22 cellular contexts compared by ENCODE assay signal in genomic region chr16:62853887-62854286, GRCh38.
DNase-seq lines count a peak whose midpoint lies in the region; ATAC-seq, FAIRE-seq and TF ChIP-seq lines count a peak whose summit lies in the region.
"Had no signal": no experiment of that assay in that cellular context is flagged by ENCODE, and none has a peak within 500 bp of the region (broad histone marks: within the 10 kb centered on the region; RNA-seq: fewer than 3 reads in every experiment).

No MANE protein-coding gene starts in this region.

- H3K4me3 Mint-ChIP-seq in activated T-cell treated with anti-CD3 and anti-CD28 coated beads, Interleukin-2, amount 50 U/mL, for 4 hours = no peak overlapping the region
- H3K4me3 Mint-ChIP-seq: CD14-positive monocyte, H9, IgD-negative memory B cell had no signal

- H3K36me3 Mint-ChIP-seq in activated T-cell treated with anti-CD3 and anti-CD28 coated beads, Interleukin-2, amount 50 U/mL, for 4 hours (ENCODE audit: insufficient read depth) = no peaks in the 10 kb centered on the region
- H3K36me3 Mint-ChIP-seq: CD14-positive monocyte, IgD-negative memory B cell had no signal

- DNase-seq in NCI-H748 (lab: John Stamatoyannopoulos, UW; ENCODE audit: unreplicated experiment) (peak; percentile 47), NCI-H748 treated with DMSO at 0.1 percent for 48 hours (lab: John Stamatoyannopoulos, UW) (no peak), NCI-H526 treated with DMSO at 0.1 percent for 48 hours (lab: John Stamatoyannopoulos, UW) (peak; percentile 43), bronchial epithelial cell (ENCODE audit: low read depth) (peak; percentile 46), heart right ventricle (no peak), coronary artery (ENCODE audit: low spot score) (no peak)
- DNase-seq in activated T-cell treated with anti-CD3 and anti-CD28 coated beads, Interleukin-2, amount 50 U/mL, for 4 hours = no peak
- DNase-seq in activated T-cell treated with anti-CD3 and anti-CD28 coated beads, Interleukin-2, amount 50 U/mL, for 1 hour = no peak
- DNase-seq: 8988T, H9, Karpas-422, MG63, NCI-H1092, NCI-H1694 treated with DMSO at 0.1 percent for 48 hours, NCI-H345, NCI-H82, PC-9, SW 1271 had no signal

- ATAC-seq in activated T-cell treated with anti-CD3 and anti-CD28 coated beads, Interleukin-2, amount 50 U/mL, for 4 hours = no peak
- no peak for ATAC-seq in heart right ventricle

- no peak for FAIRE-seq in bronchial epithelial cell (lab: Jason Lieb, UNC)
- FAIRE-seq: G401.6 had no signal

- H3K4me3 ChIP-seq in bronchial epithelial cell (ENCODE audit: low read depth, low read length) (no peak overlapping the region), heart right ventricle (no peak overlapping the region), coronary artery (no peak overlapping the region)
- H3K4me3 ChIP-seq: MG63, PC-9 had no signal

- H3K9me3 ChIP-seq in heart right ventricle = no peaks in the 10 kb centered on the region
- H3K9me3 ChIP-seq: MG63 had no signal

- H3K36me3 ChIP-seq in bronchial epithelial cell (ENCODE audit: control insufficient read depth, insufficient read depth, low read length) = no peaks in the 10 kb centered on the region
- H3K36me3 ChIP-seq in heart right ventricle = no peaks in the 10 kb centered on the region
- H3K36me3 ChIP-seq: MG63 had no signal

- H3K27me3 ChIP-seq in bronchial epithelial cell (ENCODE audit: control insufficient read depth, insufficient read depth, low read length) = no peaks in the 10 kb centered on the region
- no peaks in the 10 kb centered on the region for H3K27me3 ChIP-seq in heart right ventricle
- H3K27me3 ChIP-seq: MG63 had no signal

- peaks cover 18% of the 10 kb centered on the region for H3K9me3 Mint-ChIP-seq in activated T-cell treated with anti-CD3 and anti-CD28 coated beads, Interleukin-2, amount 50 U/mL, for 4 hours
- H3K9me3 Mint-ChIP-seq: H9 had no signal

- no peak overlapping the region for H3K27ac ChIP-seq in heart right ventricle
- no peak overlapping the region for H3K27ac ChIP-seq in coronary artery
- H3K27ac ChIP-seq: HL-60, PC-9 had no signal

- no peaks in the 10 kb centered on the region for H3K4me1 ChIP-seq in heart right ventricle

- TF ChIP-seq CTCF in bronchial epithelial cell (IDR thresholded peaks at IDR 0.05; ENCODE audit: insufficient read depth, low read length, severe bottlenecking) (no peak), heart right ventricle (IDR thresholded peaks at IDR 0.05) (no peak), coronary artery (IDR thresholded peaks at IDR 0.05) (no peak)

- intact Hi-C loops in heart right ventricle (cut with DNase I) = no loop called here

- no peaks in the 10 kb centered on the region for H3K27me3 Mint-ChIP-seq in activated T-cell treated with anti-CD3 and anti-CD28 coated beads, Interleukin-2, amount 50 U/mL, for 4 hours (ENCODE audit: low read depth)
- H3K27me3 Mint-ChIP-seq: IgD-negative memory B cell had no signal

- 92 to 94% methylated on average over 4 of the region's 4 CpGs for WGBS in heart right ventricle, 2 donors

- H3K4me1 Mint-ChIP-seq in activated T-cell treated with anti-CD3 and anti-CD28 coated beads, Interleukin-2, amount 50 U/mL, for 4 hours (ENCODE audit: low read depth) = no peaks in the 10 kb centered on the region
- H3K4me1 Mint-ChIP-seq: CD14-positive monocyte, IgD-negative memory B cell had no signal

Comparison
In these comparisons a context has a peak if more than half of its experiments do, and no peak if none do; other contexts are left out.
1. DNase-seq: peak in NCI-H748 (single experiment), NCI-H526 treated with DMSO at 0.1 percent for 48 hours (single experiment) and bronchial epithelial cell (single experiment); none in NCI-H748 treated with DMSO at 0.1 percent for 48 hours (single experiment), activated T-cell treated with anti-CD3 and anti-CD28 coated beads, Interleukin-2, amount 50 U/mL, for 4 hours (single experiment), heart right ventricle (0 of 2), activated T-cell treated with anti-CD3 and anti-CD28 coated beads, Interleukin-2, amount 50 U/mL, for 1 hour (single experiment) and coronary artery (single experiment).